20 cellular contexts compared by ENCODE assay signal in the genomic region with DNA sequence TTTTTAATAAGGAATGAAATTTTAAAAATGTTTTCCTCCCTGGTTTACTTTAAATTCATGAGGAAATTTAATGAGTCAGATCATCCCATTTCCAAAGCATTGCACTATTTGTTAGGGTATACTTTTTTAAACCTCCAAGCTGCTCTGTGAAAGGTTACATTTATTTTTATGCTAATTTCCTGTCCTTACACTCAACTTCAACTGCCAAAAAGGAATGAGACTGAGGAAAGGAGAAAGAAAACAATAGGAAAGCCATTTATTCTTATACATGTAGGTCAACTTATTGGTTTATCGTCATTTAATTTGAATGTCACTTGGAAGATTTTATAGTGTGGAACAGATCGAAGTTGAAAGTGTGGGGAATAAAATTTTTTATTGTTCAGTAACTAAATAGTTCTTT.
DNase-seq lines count a peak whose midpoint lies in the region; ATAC-seq, FAIRE-seq and TF ChIP-seq lines count a peak whose summit lies in the region.
"Had no signal": no experiment of that assay in that cellular context is flagged by ENCODE, and none has a peak within 500 bp of the region (broad histone marks: within the 10 kb centered on the region; RNA-seq: fewer than 3 reads in every experiment).

No MANE protein-coding gene starts in this region.

- no peaks in the 10 kb centered on the region for H3K27me3 ChIP-seq in GM23338 (ENCODE audit: insufficient read depth)
- H3K27me3 ChIP-seq in smooth muscle cell (ENCODE audit: low read depth): no peaks in the 10 kb centered on the region
- H3K27me3 ChIP-seq in ovary: no peaks in the 10 kb centered on the region

- TF ChIP-seq CTCF in GM23338 (conservative IDR thresholded peaks at IDR 0.05; ENCODE audit: low read depth in 2 of 2): no peak
- TF ChIP-seq CTCF in smooth muscle cell (IDR thresholded peaks at IDR 0.05; ENCODE audit: borderline replicate concordance, insufficient read depth, poor library complexity, severe bottlenecking): no peak
- TF ChIP-seq CTCF in ovary (IDR thresholded peaks at IDR 0.05): no peak

- DNase-seq in GM23338 (ENCODE audit: low spot score): no peak
- DNase-seq in SK-N-MC (ENCODE audit: low read depth, low spot score): no peak
- DNase-seq in frontal cortex (ENCODE audit: low spot score in 2 of 2): no peak
- no peak for DNase-seq in smooth muscle cell (lab: John Stamatoyannopoulos, UW; ENCODE audit: unreplicated experiment)
- no peak for DNase-seq in SW480 (ENCODE audit: low spot score)
- no peak for DNase-seq in ovary
- DNase-seq: CD8-positive, alpha-beta T cell; COR-L47; DMS153; DMS79 treated with DMSO at 0.1 percent for 48 hours; EL; GOT3 had no signal

- H3K79me2 ChIP-seq in GM23338 (replicated peaks; ENCODE audit: insufficient read depth): no peaks in the 10 kb centered on the region
- peaks cover 98% of the 10 kb centered on the region for H3K79me2 ChIP-seq in smooth muscle cell (ENCODE audit: low read depth)

- TF ChIP-seq POLR2A in ovary (IDR thresholded peaks at IDR 0.05): no peak

- H3K9me3 ChIP-seq in SK-N-MC (ENCODE audit: low read depth, low read length): no peaks in the 10 kb centered on the region; the same call in 1 of the 2 replicates
- no peaks in the 10 kb centered on the region for H3K9me3 ChIP-seq in smooth muscle cell (replicated peaks; ENCODE audit: low read depth)
- H3K9me3 ChIP-seq in ovary: no peaks in the 10 kb centered on the region
- H3K9me3 ChIP-seq: HAP-1 had no signal

- no peak overlapping the region for H3K4me3 ChIP-seq in GM23338
- no peak overlapping the region for H3K4me3 ChIP-seq in SK-N-MC
- no peak overlapping the region for H3K4me3 ChIP-seq in smooth muscle cell
- no peak overlapping the region for H3K4me3 ChIP-seq in ovary
- H3K4me3 ChIP-seq: HAP-1 had no signal

- intact Hi-C loops in ovary (cut with DNase I): no loop called here

- H3K27ac Mint-ChIP-seq in GM23338: peak overlapping the region; percentile 53; the same call in 1 of the 2 replicates
- H3K27ac Mint-ChIP-seq: CD14-positive monocyte; CD8-positive, alpha-beta T cell had no signal

- no peak for ATAC-seq in GM23338
- ATAC-seq in HG03442 (IDR thresholded peaks at IDR 0.05; ENCODE audit: unreplicated experiment): no peak
- ATAC-seq: CD8-positive, alpha-beta T cell had no signal

- H4K20me1 ChIP-seq in GM23338 (replicated peaks; ENCODE audit: insufficient read depth): no peaks in the 10 kb centered on the region
- peaks cover 6% of the 10 kb centered on the region for H4K20me1 ChIP-seq in smooth muscle cell (ENCODE audit: low read depth)

- H3K36me3 ChIP-seq in GM23338 (ENCODE audit: insufficient read depth) (no peaks in the 10 kb centered on the region), SK-N-MC (ENCODE audit: insufficient read depth, low read length) (no peaks in the 10 kb centered on the region; the same call in 1 of the 2 replicates), smooth muscle cell (ENCODE audit: low read depth) (no peaks in the 10 kb centered on the region), ovary (no peaks in the 10 kb centered on the region)
- H3K36me3 ChIP-seq: HAP-1 had no signal

- H3K9me2 ChIP-seq in GM23338 (ENCODE audit: insufficient read depth): no peaks in the 10 kb centered on the region

- H2AFZ ChIP-seq in GM23338 (no peak overlapping the region), smooth muscle cell (ENCODE audit: low read depth) (no peak overlapping the region)

- H3F3A ChIP-seq in GM23338 (replicated peaks; ENCODE audit: low read depth) (no peaks in the 10 kb centered on the region), smooth muscle cell (ENCODE audit: low read depth) (peaks cover 8% of the 10 kb centered on the region)

- peak; percentile 10 for FAIRE-seq in frontal cortex (lab: Jason Lieb, UNC)
- FAIRE-seq: D721Med, G401.6, GM12891 had no signal

- peaks cover 2% of the 10 kb centered on the region for H3K27me3 Mint-ChIP-seq in GM23338 (ENCODE audit: insufficient read depth, low read depth, poor library complexity)

- 94% methylated on average over 2 of the region's 2 CpGs for WGBS in smooth muscle cell (ENCODE audit: low lambda C conversion rate)
- WGBS in ovary, 3 donors: 87 to 96% (median 90%) methylated on average over 2 of the region's 2 CpGs

- TF ChIP-seq EP300 in ovary (IDR thresholded peaks at IDR 0.05): no peak

- H3K4me2 ChIP-seq in GM23338 (no peak overlapping the region), smooth muscle cell (no peak overlapping the region)

- H3K4me1 ChIP-seq in GM23338 (ENCODE audit: insufficient read depth): peaks cover 18% of the 10 kb centered on the region; the same call in 1 of the 2 replicates
- peaks cover 32% of the 10 kb centered on the region for H3K4me1 ChIP-seq in smooth muscle cell (ENCODE audit: low read depth)
- no peaks in the 10 kb centered on the region for H3K4me1 ChIP-seq in ovary (ENCODE audit: insufficient read depth)

- H3K27ac ChIP-seq in GM23338 (ENCODE audit: low read depth): no peak overlapping the region
- 0 out of 2 replicates have a peak overlapping the region, but pooled peaks have one; percentile 11 for H3K27ac ChIP-seq in SK-N-MC
- peak overlapping the region; percentile 85 for H3K27ac ChIP-seq in smooth muscle cell (ENCODE audit: low read depth)
- no peak overlapping the region for H3K27ac ChIP-seq in ovary
- H3K27ac ChIP-seq: 22Rv1, HL-60 had no signal

- H3K9ac ChIP-seq in SK-N-MC (ENCODE audit: insufficient read length): no peak overlapping the region
- no peak overlapping the region for H3K9ac ChIP-seq in smooth muscle cell (ENCODE audit: low read depth)

- H3K36me3 Mint-ChIP-seq in GM23338 (ENCODE audit: low read depth): no peaks in the 10 kb centered on the region
- H3K36me3 Mint-ChIP-seq: CD14-positive monocyte; CD8-positive, alpha-beta T cell had no signal

- H3K4me3 Mint-ChIP-seq in GM23338: no peak overlapping the region
- H3K4me3 Mint-ChIP-seq: CD14-positive monocyte; CD8-positive, alpha-beta T cell had no signal

- H3K4me1 Mint-ChIP-seq in GM23338: peaks cover 24% of the 10 kb centered on the region
- H3K4me1 Mint-ChIP-seq: CD14-positive monocyte had no signal

- H3K9me3 Mint-ChIP-seq in GM23338: no peaks in the 10 kb centered on the region
- H3K9me3 Mint-ChIP-seq: CD8-positive, alpha-beta T cell had no signal

TF ChIP-seq in GM23338, 12 proteins besides CTCF, POLR2A, EP300 and RAD21 (continues in another document):
- no peak for TF ChIP-seq EZH2 (IDR thresholded peaks at IDR 0.05; ENCODE audit: low read depth, unreplicated experiment)
- no peak for TF ChIP-seq POLR2AphosphoS5 (IDR thresholded peaks at IDR 0.05; ENCODE audit: low read depth)
- TF ChIP-seq, protein P1, sequence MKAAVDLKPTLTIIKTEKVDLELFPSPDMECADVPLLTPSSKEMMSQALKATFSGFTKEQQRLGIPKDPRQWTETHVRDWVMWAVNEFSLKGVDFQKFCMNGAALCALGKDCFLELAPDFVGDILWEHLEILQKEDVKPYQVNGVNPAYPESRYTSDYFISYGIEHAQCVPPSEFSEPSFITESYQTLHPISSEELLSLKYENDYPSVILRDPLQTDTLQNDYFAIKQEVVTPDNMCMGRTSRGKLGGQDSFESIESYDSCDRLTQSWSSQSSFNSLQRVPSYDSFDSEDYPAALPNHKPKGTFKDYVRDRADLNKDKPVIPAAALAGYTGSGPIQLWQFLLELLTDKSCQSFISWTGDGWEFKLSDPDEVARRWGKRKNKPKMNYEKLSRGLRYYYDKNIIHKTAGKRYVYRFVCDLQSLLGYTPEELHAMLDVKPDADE (IDR thresholded peaks at IDR 0.05): no peak
- TF ChIP-seq STAT1 (IDR thresholded peaks at IDR 0.05; ENCODE audit: unreplicated experiment): no peak

Comparison
In these comparisons a context has a peak if more than half of its experiments do, and no peak if none do; other contexts are left out.
1. H3K27ac ChIP-seq: peak in SK-N-MC (single experiment) and smooth muscle cell (single experiment); none in GM23338 (single experiment) and ovary (0 of 2).